In the genomic region with DNA sequence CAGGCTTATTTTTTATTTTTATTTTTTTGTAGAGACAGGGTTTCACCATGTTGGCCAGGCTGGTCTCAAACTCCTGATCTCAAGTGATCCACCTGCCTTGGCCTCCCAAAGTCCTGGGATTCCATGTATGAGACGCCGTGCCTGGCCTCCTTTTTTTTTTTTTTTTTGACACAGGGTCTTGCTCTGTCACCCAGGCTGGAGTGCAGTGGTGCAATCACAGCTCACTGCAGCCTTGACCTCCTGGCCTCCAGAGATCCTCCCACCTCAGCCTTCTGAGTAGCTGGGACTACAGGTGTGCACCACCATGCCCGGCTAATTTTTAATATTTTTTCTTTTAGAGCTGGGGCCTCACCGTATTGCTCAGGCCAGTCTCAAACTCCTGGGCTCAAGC, we compare ENCODE assay signal across 7 cellular contexts.
A peak's percentile ranks its signal among the peaks of the same experiment; 100 is the strongest.
DNase-seq lines count a peak whose midpoint lies in the region; ATAC-seq, FAIRE-seq and TF ChIP-seq lines count a peak whose summit lies in the region.
"Not testable (repeated sequence)": the region's sequence is repeated elsewhere in the genome, so short reads cannot be mapped to it uniquely, and the experiment has no call there.

No MANE protein-coding gene starts in this region.

- peak overlapping the region; percentile 74 for H3K4me2 ChIP-seq in HCT116 (ENCODE audit: low read length)

- ATAC-seq in HCT116: peak; percentile 7
- not testable (repeated sequence) for ATAC-seq in RWPE2 (ENCODE audit: low read depth); right cardiac atrium; naive thymus-derived CD4-positive, alpha-beta T cell

- peaks cover 51 to 82% of the 10 kb centered on the region in 2 experiments for H3K4me1 ChIP-seq in HCT116 (ENCODE audit: control insufficient read depth in 1 of 2, insufficient read depth in 2 of 2, low read length in 2 of 2)
- peaks cover 34% of the 10 kb centered on the region for H3K4me1 ChIP-seq in RWPE2 (ENCODE audit: insufficient read depth, poor library complexity, severe bottlenecking)
- H3K4me1 ChIP-seq in right cardiac atrium (ENCODE audit: control insufficient read depth, insufficient read depth, low read length): peaks cover 27% of the 10 kb centered on the region
- not testable (repeated sequence) for H3K4me1 ChIP-seq in naive thymus-derived CD4-positive, alpha-beta T cell (ENCODE audit: control insufficient read depth in 2 of 2, insufficient read depth in 2 of 2, low read length in 2 of 2); small intestine (ENCODE audit: control insufficient read depth in 2 of 2, insufficient read depth in 1 of 2, low read depth in 1 of 2, low read length in 1 of 2)

- CTCF ChIA-PET in HCT116 (lab: Charles Lee): interaction anchor here (1.0 to 2.1 kb wide), 3 partner anchors 37 to 94 kb away, joined by 3 to 9 read pairs (median 5); no protein-coding TSS in a partner anchor
- CTCF ChIA-PET in activated naive CD4-positive, alpha-beta T cell treated with anti-CD3 and anti-CD28 coated beads, Interleukin-2, amount 10 ng/mL, durations not matched to agents 7 days and 5 days (lab: Charles Lee): interaction anchor here (1.0 to 1.9 kb wide), 4 partner anchors 9 to 68 kb away, joined by 3 to 5 read pairs (median 3); a partner anchor contains a TSS
- CTCF ChIA-PET in naive thymus-derived CD4-positive, alpha-beta T cell (lab: Charles Lee): interaction anchor here (0.6 to 1.3 kb wide), 3 partner anchors 67 to 96 kb away, joined by 3 to 4 read pairs (median 3); a partner anchor contains a TSS

- H4K20me1 ChIP-seq in HCT116 (ENCODE audit: insufficient read depth): not testable (repeated sequence)

- peak overlapping the region; percentile 80 for H3K27ac ChIP-seq in HCT116 (ENCODE audit: low read depth, low read length)
- H3K27ac ChIP-seq in RWPE2 (ENCODE audit: poor library complexity, severe bottlenecking): peak overlapping the region; percentile 98
- peak overlapping the region; percentile 97 for H3K27ac ChIP-seq in right cardiac atrium (ENCODE audit: low read length)
- not testable (repeated sequence) for H3K27ac ChIP-seq in naive thymus-derived CD4-positive, alpha-beta T cell (ENCODE audit: low read depth, low read length)
- peak overlapping the region; percentile 58 to 92 for H3K27ac ChIP-seq in small intestine (ENCODE audit: low read depth in 1 of 2, low read length in 1 of 2)

- H3K9me3 Mint-ChIP-seq in activated naive CD4-positive, alpha-beta T cell treated with anti-CD3 and anti-CD28 coated beads, Interleukin-2, amount 10 ng/mL, durations not matched to agents 7 days and 5 days; dendritic cell treated with granulocyte-macrophage colony-stimulating factor and Interleukin-4, amounts not matched to agents 40 ng/mL and 50 ng/mL, for 4 days; naive thymus-derived CD4-positive, alpha-beta T cell: not testable (repeated sequence)

- peaks cover 52% of the 10 kb centered on the region for H3K4me1 Mint-ChIP-seq in activated naive CD4-positive, alpha-beta T cell treated with anti-CD3 and anti-CD28 coated beads, Interleukin-2, amount 10 ng/mL, durations not matched to agents 7 days and 5 days
- peaks cover 57% of the 10 kb centered on the region for H3K4me1 Mint-ChIP-seq in dendritic cell treated with granulocyte-macrophage colony-stimulating factor and Interleukin-4, amounts not matched to agents 40 ng/mL and 50 ng/mL, for 4 days (ENCODE audit: low read depth)
- H3K4me1 Mint-ChIP-seq in naive thymus-derived CD4-positive, alpha-beta T cell: peaks cover 10 to 28% (median 15%) of the 10 kb centered on the region in 7 donors

- peak overlapping the region; percentile 69 for H3K9ac ChIP-seq in HCT116 (ENCODE audit: low read length)

- DNase-seq in HCT116 (ENCODE audit: low read depth, low spot score); RWPE2 (ENCODE audit: low spot score); activated naive CD4-positive, alpha-beta T cell treated with anti-CD3 and anti-CD28 coated beads, Interleukin-2, amount 10 ng/mL, durations not matched to agents 7 days and 5 days; naive thymus-derived CD4-positive, alpha-beta T cell; small intestine: not testable (repeated sequence)
- peak in 1 of 3 donors; percentile 55 for DNase-seq in right cardiac atrium

- peak overlapping the region; percentile 16 to 20; a peak in 2 of 4 replicates for H3K4me3 ChIP-seq in HCT116 (replicated peaks in 1 of 2; ENCODE audit: low read depth in 1 of 2, low read length in 2 of 2)
- H3K4me3 ChIP-seq in RWPE2 (ENCODE audit: severe bottlenecking); right cardiac atrium (ENCODE audit: low read length); naive thymus-derived CD4-positive, alpha-beta T cell (ENCODE audit: low read length); small intestine (ENCODE audit: low read depth in 1 of 2, low read length in 2 of 2): not testable (repeated sequence)

- H3K27me3 ChIP-seq in HCT116 (ENCODE audit: insufficient read depth, low read length); RWPE2 (ENCODE audit: insufficient read depth, poor library complexity, severe bottlenecking); right cardiac atrium (ENCODE audit: control insufficient read depth, insufficient read depth); naive thymus-derived CD4-positive, alpha-beta T cell (ENCODE audit: control insufficient read depth in 2 of 2, insufficient read depth in 2 of 2, low read length in 2 of 2); small intestine (ENCODE audit: control insufficient read depth in 2 of 2, insufficient read depth in 2 of 2, low read length in 2 of 2): not testable (repeated sequence)

- not testable (repeated sequence) for H3K9me3 ChIP-seq in HCT116 (ENCODE audit: control insufficient read depth in 1 of 2, insufficient read depth in 1 of 2, low read depth in 1 of 2, low read length in 2 of 2); RWPE2 (ENCODE audit: severe bottlenecking); right cardiac atrium (ENCODE audit: control insufficient read depth, low read length); naive thymus-derived CD4-positive, alpha-beta T cell (ENCODE audit: control insufficient read depth in 2 of 3, low read length in 3 of 3); small intestine (ENCODE audit: control insufficient read depth, low read depth)

- not testable (repeated sequence) for H2AFZ ChIP-seq in HCT116 (ENCODE audit: low read depth, low read length, poor library complexity, severe bottlenecking)

- RAD21 ChIA-PET in HCT116 (lab: Charles Lee; ENCODE audit: low non-redundant PET in 1 of 2, low total read pairs in 2 of 2, uncharacterized antibody in 2 of 2, unreplicated experiment in 2 of 2): interaction anchor here (1.4 to 1.6 kb wide), 2 partner anchors 67 kb away, joined by 5 to 9 read pairs; a partner anchor contains a TSS

- intact Hi-C loops in HCT116 (cut with micrococcal nuclease); dendritic cell treated with granulocyte-macrophage colony-stimulating factor and Interleukin-4, amounts not matched to agents 40 ng/mL and 50 ng/mL, for 4 days (cut with micrococcal nuclease): not testable (repeated sequence)
- intact Hi-C loops in right cardiac atrium (cut with DNase I): loop anchor here (2.0 to 5.0 kb wide), 4 partner anchors 34 to 66 kb away; a partner anchor contains a TSS
- intact Hi-C loops in naive thymus-derived CD4-positive, alpha-beta T cell (cut with micrococcal nuclease): loop anchor here in 1 of 2 donors (1.0 kb wide), 1 partner anchor 10 kb away; no protein-coding TSS in a partner anchor

- POLR2A ChIA-PET in HCT116 (lab: Charles Lee): interaction anchor here (0.7 to 6.8 kb wide), 10 partner anchors 9 to 86 kb away, joined by 3 to 55 read pairs (median 4); a partner anchor contains a TSS
- POLR2A ChIA-PET in naive thymus-derived CD4-positive, alpha-beta T cell (lab: Charles Lee): interaction anchor here (0.5 to 3.5 kb wide), 8 partner anchors 8 to 79 kb away, joined by 4 to 26 read pairs (median 8); a partner anchor contains a TSS

- not testable (repeated sequence) for H3K79me2 ChIP-seq in HCT116 (ENCODE audit: insufficient read depth, low read length)

- 31% methylated on average over 4 of the region's 4 CpGs for WGBS in right cardiac atrium
- 43 to 54% (median 52%) methylated on average over 4 of the region's 4 CpGs for WGBS in small intestine, 3 donors

- H3K36me3 Mint-ChIP-seq in activated naive CD4-positive, alpha-beta T cell treated with anti-CD3 and anti-CD28 coated beads, Interleukin-2, amount 10 ng/mL, durations not matched to agents 7 days and 5 days; dendritic cell treated with granulocyte-macrophage colony-stimulating factor and Interleukin-4, amounts not matched to agents 40 ng/mL and 50 ng/mL, for 4 days (ENCODE audit: low read depth); naive thymus-derived CD4-positive, alpha-beta T cell: not testable (repeated sequence)

- TF ChIP-seq CTCF in HCT116 (IDR thresholded peaks at IDR 0.05 in 2 of 3, conservative IDR thresholded peaks at IDR 0.05 in 1 of 3; ENCODE audit: borderline replicate concordance in 1 of 3, insufficient read depth in 1 of 3, low read depth in 2 of 3, low read length in 2 of 3); RWPE2 (IDR thresholded peaks at IDR 0.05; ENCODE audit: poor library complexity, severe bottlenecking): not testable (repeated sequence)

- H3K4me3 Mint-ChIP-seq in activated naive CD4-positive, alpha-beta T cell treated with anti-CD3 and anti-CD28 coated beads, Interleukin-2, amount 10 ng/mL, durations not matched to agents 7 days and 5 days: peak overlapping the region; percentile 62
- H3K4me3 Mint-ChIP-seq in dendritic cell treated with granulocyte-macrophage colony-stimulating factor and Interleukin-4, amounts not matched to agents 40 ng/mL and 50 ng/mL, for 4 days: peak overlapping the region; percentile 50
- H3K4me3 Mint-ChIP-seq in naive thymus-derived CD4-positive, alpha-beta T cell: peak overlapping the region; percentile 68 to 83 (median 74)

- not testable (repeated sequence) for H3K9me2 ChIP-seq in HCT116 (ENCODE audit: insufficient read depth)

- FAIRE-seq in small intestine (lab: Jason Lieb, UNC): not testable (repeated sequence)

- H3K27me3 Mint-ChIP-seq in activated naive CD4-positive, alpha-beta T cell treated with anti-CD3 and anti-CD28 coated beads, Interleukin-2, amount 10 ng/mL, durations not matched to agents 7 days and 5 days; naive thymus-derived CD4-positive, alpha-beta T cell: not testable (repeated sequence)
- H3K27me3 Mint-ChIP-seq in dendritic cell treated with granulocyte-macrophage colony-stimulating factor and Interleukin-4, amounts not matched to agents 40 ng/mL and 50 ng/mL, for 4 days: peaks cover 16% of the 10 kb centered on the region

- peak overlapping the region; percentile 87 for H3K27ac Mint-ChIP-seq in activated naive CD4-positive, alpha-beta T cell treated with anti-CD3 and anti-CD28 coated beads, Interleukin-2, amount 10 ng/mL, durations not matched to agents 7 days and 5 days
- H3K27ac Mint-ChIP-seq in dendritic cell treated with granulocyte-macrophage colony-stimulating factor and Interleukin-4, amounts not matched to agents 40 ng/mL and 50 ng/mL, for 4 days: peak overlapping the region; percentile 77
- H3K27ac Mint-ChIP-seq in naive thymus-derived CD4-positive, alpha-beta T cell: peak overlapping the region in 4 of 9 donors; percentile 27 to 88 (median 60)

- not testable (repeated sequence) for H3K36me3 ChIP-seq in HCT116 (ENCODE audit: control insufficient read depth in 1 of 2, insufficient read depth in 2 of 2, low read length in 2 of 2); RWPE2 (ENCODE audit: low read depth); naive thymus-derived CD4-positive, alpha-beta T cell (ENCODE audit: control insufficient read depth in 2 of 3, insufficient read depth in 3 of 3, low read length in 3 of 3); small intestine (ENCODE audit: control insufficient read depth in 2 of 2, insufficient read depth in 2 of 2, low read length in 2 of 2)

- TF ChIP-seq POLR2A in HCT116 (IDR thresholded peaks at IDR 0.05; ENCODE audit: borderline replicate concordance, extremely low read depth, insufficient read depth, insufficient read length): not testable (repeated sequence)

- BruUV-seq in HCT116 (replicated peaks; lab: Mats Ljungman, UMichigan): not testable (repeated sequence)

- not testable (repeated sequence) for TF ChIP-seq RAD21 in HCT116 (IDR thresholded peaks at IDR 0.05; ENCODE audit: low read depth)
